12 cellular contexts compared by ENCODE assay signal in genomic region chr7:33044986-33045385, GRCh38. TPM values are rescaled to one million over a fixed set of nuclear protein-coding genes. Genes with fewer than 3 reads are reported as not detected.
DNase-seq lines count a peak whose midpoint lies in the region; ATAC-seq and TF ChIP-seq lines count a peak whose summit lies in the region.
"Had no signal": no experiment of that assay in that cellular context is flagged by ENCODE, and none has a peak within 500 bp of the region (broad histone marks: within the 10 kb centered on the region; RNA-seq: fewer than 3 reads in every experiment).

No MANE protein-coding gene starts in this region.

- peak overlapping the region in 3 of 4 donors; percentile 84 to 95 (median 91) for H3K27ac ChIP-seq in gastrocnemius medialis

- H3K4me3 Mint-ChIP-seq in activated T-helper 17 cell treated with anti-CD3 and anti-CD28 coated beads, Interleukin-2, amount 50 U/mL, for 72 hours, result no peak overlapping the region
- H3K4me3 Mint-ChIP-seq: nephron progenitor cell had no signal

- TF ChIP-seq POLR2A in gastrocnemius medialis (IDR thresholded peaks at IDR 0.05), result no peak

- no peak overlapping the region for H3K4me3 ChIP-seq in gastrocnemius medialis

- ATAC-seq in HG02678 (IDR thresholded peaks at IDR 0.05; ENCODE audit: unreplicated experiment), result peak; percentile 36
- peak; percentile 24 for ATAC-seq in activated T-helper 17 cell treated with anti-CD3 and anti-CD28 coated beads, Interleukin-2, amount 50 U/mL, for 72 hours (replicated peaks)
- ATAC-seq in gastrocnemius medialis, result no peak
- no peak for ATAC-seq in GM18870 (IDR thresholded peaks at IDR 0.05; ENCODE audit: unreplicated experiment)

- H3K4me1 ChIP-seq in gastrocnemius medialis, result peaks cover 60 to 63% of the 10 kb centered on the region in 2 donors

- H3K27ac Mint-ChIP-seq in activated T-helper 17 cell treated with anti-CD3 and anti-CD28 coated beads, Interleukin-2, amount 50 U/mL, for 72 hours, result peak overlapping the region; percentile 41

- no peaks in the 10 kb centered on the region for H3K27me3 Mint-ChIP-seq in activated T-helper 17 cell treated with anti-CD3 and anti-CD28 coated beads, Interleukin-2, amount 50 U/mL, for 72 hours

- H3K27me3 ChIP-seq in gastrocnemius medialis, result no peaks in the 10 kb centered on the region

- no peak for TF ChIP-seq CTCF in gastrocnemius medialis (IDR thresholded peaks at IDR 0.05 in 4 of 5, conservative IDR thresholded peaks at IDR 0.05 in 1 of 5)

- no peaks in the 10 kb centered on the region for H3K36me3 Mint-ChIP-seq in activated T-helper 17 cell treated with anti-CD3 and anti-CD28 coated beads, Interleukin-2, amount 50 U/mL, for 72 hours (ENCODE audit: low read depth)

- DNase-seq in SIG-M5 treated with dmso at 0.1 percent for 504 hours (lab: John Stamatoyannopoulos, UW; ENCODE audit: unreplicated experiment) (peak; percentile 17), SIG-M5 (lab: John Stamatoyannopoulos, UW) (no peak), gastrocnemius medialis (no peak), T-helper 9 cell (no peak), globus pallidus (ENCODE audit: low spot score) (no peak)
- DNase-seq: activated CD4-positive, alpha-beta T cell treated with anti-CD3 and anti-CD28 coated beads, Interleukin-2, amount 50 U/mL, for 1 hour; NCI-H2171; nephron progenitor cell; stimulated activated CD4-positive, alpha-beta T cell treated with anti-CD3 and anti-CD28 coated beads, Interleukin-4, amount 100 ng/mL, for 24 hours had no signal

- H3K4me1 Mint-ChIP-seq in activated T-helper 17 cell treated with anti-CD3 and anti-CD28 coated beads, Interleukin-2, amount 50 U/mL, for 72 hours, result peaks cover 18% of the 10 kb centered on the region

- intact Hi-C loops in gastrocnemius medialis (cut with DNase I; ENCODE audit: low total_unique reads), result loop anchor here (5.0 to 10.0 kb wide), 3 partner anchors 88 to 550 kb away; partner anchors contain the start of genes AVL9, FKBP9 and LSM5

- in situ Hi-C loops in gastrocnemius medialis (cut with MboI; ENCODE audit: low sequenced_read_pairs in 4 of 4), result no loop called here

- no peaks in the 10 kb centered on the region for H3K9me3 Mint-ChIP-seq in activated T-helper 17 cell treated with anti-CD3 and anti-CD28 coated beads, Interleukin-2, amount 50 U/mL, for 72 hours
- H3K9me3 Mint-ChIP-seq: nephron progenitor cell had no signal

- H3K36me3 ChIP-seq in gastrocnemius medialis, result no peaks in the 10 kb centered on the region

- H3K9me3 ChIP-seq in gastrocnemius medialis, result no peaks in the 10 kb centered on the region

RNA-seq across cellular contexts. Expression of gene NT5C3A, which starts 17.6 kb away (rescaled TPM):
- total RNA-seq in activated T-helper 17 cell treated with anti-CD3 and anti-CD28 coated beads, Interleukin-2, amount 50 U/mL, for 72 hours, result 10 to 100 TPM; 35.0 to 35.7 TPM
- total RNA-seq in gastrocnemius medialis, result 100 to 1,000 TPM in 1 of 4 donors, 10 to 100 TPM in 3; 37.5 to 101 (median 71.4) TPM

Comparison
In these comparisons a context has a peak if more than half of its experiments do, and no peak if none do; other contexts are left out.
1. ATAC-seq: peak in HG02678 (single experiment) and activated T-helper 17 cell treated with anti-CD3 and anti-CD28 coated beads, Interleukin-2, amount 50 U/mL, for 72 hours (single experiment); none in gastrocnemius medialis (0 of 2) and GM18870 (single experiment).